1 cellular context compared by ENCODE assay signal in genomic region chr11:62560566-62561103, GRCh38.
TF ChIP-seq lines count a peak whose summit lies in the region.

No MANE protein-coding gene starts in this region.

TF ChIP-seq in H1, 55 proteins besides CTCF, POLR2A, EP300 and RAD21:
- TF ChIP-seq TAF1 (IDR thresholded peaks at IDR 0.05; ENCODE audit: low read depth, low read length) (0 out of 2 replicates have a peak, but pooled peaks have one; percentile 24), GABPA (IDR thresholded peaks at IDR 0.05; ENCODE audit: borderline replicate concordance, insufficient read depth, low read length) (no peak), KDM4A (IDR thresholded peaks at IDR 0.05; ENCODE audit: low read depth, low read length, severe bottlenecking) (no peak), MAX (IDR thresholded peaks at IDR 0.05) (peak; percentile 65; the same call in 1 of the 2 replicates), TAF7 (optimal IDR thresholded peaks at IDR 0.05; ENCODE audit: borderline replicate concordance, low read depth, low read length) (no peak), YY1 (IDR thresholded peaks at IDR 0.05; ENCODE audit: low read depth, low read length) (no peak), BCL11A (IDR thresholded peaks at IDR 0.05; ENCODE audit: low read depth in 2 of 2, low read length in 2 of 2) (no peak), TBP (IDR thresholded peaks at IDR 0.05; ENCODE audit: low read depth, low read length) (peak; percentile 39; the same call in 1 of the 2 replicates), USF2 (IDR thresholded peaks at IDR 0.05; ENCODE audit: low read length) (no peak), POLR2AphosphoS5 (IDR thresholded peaks at IDR 0.05; ENCODE audit: low read depth, low read length) (no peak), FOSL1 (IDR thresholded peaks at IDR 0.05; ENCODE audit: insufficient read depth, low read depth, low read length) (no peak), JUN (IDR thresholded peaks at IDR 0.05; ENCODE audit: low read depth, low read length) (no peak), SUZ12 (IDR thresholded peaks at IDR 0.05; ENCODE audit: low read length) (no peak), BACH1 (IDR thresholded peaks at IDR 0.05; ENCODE audit: low read length) (no peak), RNF2 (IDR thresholded peaks at IDR 0.05; ENCODE audit: borderline replicate concordance, low read depth, low read length, missing control alignments, poor library complexity, severe bottlenecking) (no peak), PHF8 (conservative IDR thresholded peaks at IDR 0.05; ENCODE audit: low read depth, low read length) (no peak), ATF2 (IDR thresholded peaks at IDR 0.05; ENCODE audit: low read length) (no peak; the same call in 1 of the 2 replicates), EGR1 (IDR thresholded peaks at IDR 0.05; ENCODE audit: borderline replicate concordance, low read depth, low read length) (no peak), SAP30 (IDR thresholded peaks at IDR 0.05; ENCODE audit: insufficient read depth, insufficient replicate concordance, low read length) (no peak), CREB1 (IDR thresholded peaks at IDR 0.05) (no peak), SP2 (IDR thresholded peaks at IDR 0.05; ENCODE audit: low read length) (no peak), CBX8 (IDR thresholded peaks at IDR 0.05; ENCODE audit: borderline replicate concordance, low read depth, low read length) (no peak), CHD1 (IDR thresholded peaks at IDR 0.05; ENCODE audit: low read depth, low read length) (no peak), ASH2L (IDR thresholded peaks at IDR 0.05; ENCODE audit: low read length) (no peak), HDAC6 (IDR thresholded peaks at IDR 0.05; ENCODE audit: low read depth, low read length) (no peak), CHD7 (IDR thresholded peaks at IDR 0.05; ENCODE audit: insufficient replicate concordance, low read length) (no peak), RBBP5 (IDR thresholded peaks at IDR 0.05; ENCODE audit: borderline replicate concordance, low read depth, low read length) (no peak), NANOG (IDR thresholded peaks at IDR 0.05; ENCODE audit: insufficient read depth, low read depth, low read length, poor library complexity, severe bottlenecking) (no peak), HDAC2 (IDR thresholded peaks at IDR 0.05; ENCODE audit: borderline replicate concordance in 1 of 2, low read depth in 2 of 2, low read length in 2 of 2) (no peak), CHD2 (IDR thresholded peaks at IDR 0.05; ENCODE audit: low read length) (no peak), KDM5A (IDR thresholded peaks at IDR 0.05; ENCODE audit: low read length) (no peak), CTBP2 (IDR thresholded peaks at IDR 0.05; ENCODE audit: borderline replicate concordance, insufficient read depth, insufficient read length, low read length) (no peak), KDM1A (IDR thresholded peaks at IDR 0.05; ENCODE audit: borderline replicate concordance, low read length) (no peak), RFX5 (IDR thresholded peaks at IDR 0.05; ENCODE audit: borderline replicate concordance, low read depth, low read length) (peak; percentile 51; the same call in 1 of the 2 replicates), CBX5 (IDR thresholded peaks at IDR 0.05; ENCODE audit: low read depth, low read length) (no peak), SIX5 (IDR thresholded peaks at IDR 0.05; ENCODE audit: low read depth, low read length) (no peak), JUND (IDR thresholded peaks at IDR 0.05; ENCODE audit: low read length) (peak; percentile 81), ATF3 (IDR thresholded peaks at IDR 0.05; ENCODE audit: insufficient read depth, low read depth, low read length) (no peak), SP4 (IDR thresholded peaks at IDR 0.05; ENCODE audit: low read length) (no peak), SRF (IDR thresholded peaks at IDR 0.05; ENCODE audit: low read depth, low read length) (peak; percentile 53; the same call in 1 of the 2 replicates), SP1 (IDR thresholded peaks at IDR 0.05; ENCODE audit: low read depth, low read length) (peak; percentile 71), CEBPB (IDR thresholded peaks at IDR 0.05; ENCODE audit: low read depth, low read length) (no peak), EZH2 (IDR thresholded peaks at IDR 0.05; ENCODE audit: low read depth, low read length, severe bottlenecking) (no peak), E2F6 (IDR thresholded peaks at IDR 0.05) (no peak), SIRT6 (IDR thresholded peaks at IDR 0.05; ENCODE audit: low read length) (no peak), TCF12 (IDR thresholded peaks at IDR 0.05; ENCODE audit: low read depth, low read length) (no peak), RXRA (IDR thresholded peaks at IDR 0.05; ENCODE audit: insufficient read depth, low read depth, low read length) (no peak), SIN3A (conservative IDR thresholded peaks at IDR 0.05 in 1 of 2, IDR thresholded peaks at IDR 0.05 in 1 of 2; ENCODE audit: low read depth in 1 of 2, low read length in 2 of 2) (0 out of 4 replicates have a peak, but pooled peaks of 1 of the 2 experiments have one; percentile 52), ZNF274 (IDR thresholded peaks at IDR 0.05; ENCODE audit: borderline replicate concordance, extremely low read depth, low read length) (no peak), TEAD4 (IDR thresholded peaks at IDR 0.05; ENCODE audit: low read depth, low read length) (peak; percentile 96), MAFK (IDR thresholded peaks at IDR 0.05; ENCODE audit: low read depth, low read length) (no peak), NRF1 (IDR thresholded peaks at IDR 0.05; ENCODE audit: low read depth, low read length) (no peak), BRCA1 (IDR thresholded peaks at IDR 0.05; ENCODE audit: low read depth, low read length) (no peak), POU5F1 (IDR thresholded peaks at IDR 0.05; ENCODE audit: low read depth, low read length) (no peak), GTF2F1 (IDR thresholded peaks at IDR 0.05; ENCODE audit: borderline replicate concordance, low read depth, low read length) (no peak)
